Comparison of ENCODE assay signal across 6 cellular contexts in the genomic region with DNA sequence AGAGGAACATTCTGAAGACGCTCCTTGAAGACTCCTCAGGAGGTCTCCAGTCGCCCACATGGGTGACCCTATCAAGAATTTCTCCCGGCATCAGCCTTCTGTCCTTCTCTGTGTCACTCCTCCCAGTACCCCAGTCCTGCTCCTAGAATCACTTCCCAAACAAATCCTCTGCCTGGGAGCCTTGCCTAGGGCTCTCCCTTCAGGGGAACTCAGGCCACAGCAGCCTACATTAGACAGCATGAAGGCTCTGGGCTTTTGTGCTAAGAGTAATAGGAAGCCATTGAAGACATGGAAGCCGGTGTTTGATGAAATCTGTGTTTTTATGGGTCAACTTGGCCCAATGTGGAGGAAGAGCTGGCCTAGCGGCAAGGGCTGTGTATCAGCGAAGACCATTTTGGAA. TPM values are rescaled to one million over a fixed set of nuclear protein-coding genes. Genes with fewer than 3 reads are reported as not detected.
"Had no signal": no experiment of that assay in that cellular context is flagged by ENCODE, and none has a peak within 500 bp of the region (broad histone marks: within the 10 kb centered on the region; RNA-seq: fewer than 3 reads in every experiment).

No MANE protein-coding gene starts in this region.

RNA-seq across cellular contexts. Expression of gene APOL4, which starts 13.7 kb away (rescaled TPM):
- total RNA-seq: endodermal cell, epithelial cell of proximal tubule, fibroblast of villous mesenchyme, foreskin keratinocyte, mononuclear cell had no signal
- polyA plus RNA-seq: foreskin keratinocyte; naive thymus-derived CD4-positive, alpha-beta T cell had no signal
